In the genomic region with DNA sequence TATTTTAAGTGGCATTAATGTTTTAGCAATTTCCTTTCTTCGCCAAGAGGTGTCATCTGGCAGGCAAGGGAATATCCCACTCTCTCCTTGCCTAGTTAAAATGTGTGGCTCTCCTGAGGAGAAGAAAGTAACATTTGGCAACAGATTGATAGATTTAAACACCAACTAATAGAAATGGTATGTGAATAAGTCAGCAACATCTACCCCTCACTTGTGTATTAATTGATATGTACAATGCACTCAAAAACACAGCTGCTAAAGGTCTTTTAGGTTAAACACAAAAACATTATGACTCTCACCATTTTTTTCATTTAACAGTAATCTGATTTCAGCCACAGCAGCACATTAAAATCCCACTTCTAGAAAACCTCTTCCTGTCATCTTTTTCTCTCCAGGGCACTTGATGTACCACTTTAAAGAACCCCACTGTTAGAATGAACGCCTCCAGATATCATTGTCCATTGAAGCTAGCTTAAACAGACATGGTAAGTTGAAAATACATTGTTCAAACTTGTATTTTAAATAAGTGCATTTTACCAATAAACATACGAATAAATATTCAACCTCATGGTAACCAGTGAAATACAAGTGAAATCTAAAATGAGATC, we compare ENCODE assay signal across 18 cellular contexts.
A peak's percentile ranks its signal among the peaks of the same experiment; 100 is the strongest.
DNase-seq lines count a peak whose midpoint lies in the region; ATAC-seq and TF ChIP-seq lines count a peak whose summit lies in the region.
"Had no signal": no experiment of that assay in that cellular context is flagged by ENCODE, and none has a peak within 500 bp of the region (broad histone marks: within the 10 kb centered on the region; RNA-seq: fewer than 3 reads in every experiment).

No MANE protein-coding gene starts in this region.

- H4K20me1 ChIP-seq in DND-41 (ENCODE audit: insufficient read depth, low read length): no peaks in the 10 kb centered on the region

- no TSS peak for BruUV-seq in A673 (replicated peaks; lab: Mats Ljungman, UMichigan)

- peak; percentile 96 for ATAC-seq in DND-41 (ENCODE audit: insufficient read depth, low read depth)
- ATAC-seq: GM12878 had no signal

- DNase-seq in A673 (ENCODE audit: low spot score) (peak; percentile 17), DND-41 (no peak), NCI-H226 (peak; percentile 17), iris pigment epithelial cell (ENCODE audit: low read depth) (peak; percentile 1), CD1c-positive myeloid dendritic cell (ENCODE audit: extremely low spot score) (no peak), AG20443 (ENCODE audit: low spot score) (no peak), NCI-H774 (lab: John Stamatoyannopoulos, UW) (no peak)
- DNase-seq: BE2C; CD8-positive, alpha-beta memory T cell; DMS79 treated with DMSO at 0.1 percent for 48 hours; GDM1; MV-4-11; NCI-H1436; NCI-H2029; NCI-H524 treated with DMSO at 0.1 percent for 48 hours had no signal

- POLR2A ChIA-PET in A673 (lab: Charles Lee; ENCODE audit: low non-redundant PET): interaction anchor here (0.6 kb wide), 1 partner anchor 7 kb away, joined by 3 read pairs; no protein-coding TSS in a partner anchor

- no peak overlapping the region for H3K9ac ChIP-seq in DND-41 (ENCODE audit: low read depth, low read length)

- no peak overlapping the region for H2AFZ ChIP-seq in DND-41 (ENCODE audit: low read depth, low read length)

- H3K36me3 ChIP-seq in A673 (ENCODE audit: insufficient read depth, low read length, poor library complexity, severe bottlenecking) (no peaks in the 10 kb centered on the region), DND-41 (ENCODE audit: insufficient read depth, low read length) (no peaks in the 10 kb centered on the region)
- H3K36me3 ChIP-seq: BE2C, HAP-1 had no signal

- TF ChIP-seq CTCF in A673 (conservative IDR thresholded peaks at IDR 0.05; ENCODE audit: low read depth, low read length): no peak
- no peak for TF ChIP-seq CTCF in DND-41 (IDR thresholded peaks at IDR 0.05; ENCODE audit: borderline replicate concordance, extremely low read depth, low read length, poor library complexity, severe bottlenecking)

- CTCF ChIA-PET in A673 (lab: Charles Lee): no interaction called here

- no peak overlapping the region for H3K27ac ChIP-seq in A673 (ENCODE audit: low read depth, low read length, poor library complexity, severe bottlenecking)
- H3K27ac ChIP-seq in DND-41 (ENCODE audit: low read length): no peak overlapping the region
- H3K27ac ChIP-seq: RWPE1 had no signal

- H3K27me3 ChIP-seq in A673 (replicated peaks; ENCODE audit: insufficient read depth, low read depth, low read length, poor library complexity) (no peaks in the 10 kb centered on the region), DND-41 (ENCODE audit: insufficient read depth, low read length, poor library complexity) (no peaks in the 10 kb centered on the region)

- no peak overlapping the region for H3K4me2 ChIP-seq in DND-41 (ENCODE audit: insufficient read depth, low read length)

- H3K9me3 ChIP-seq in A673 (ENCODE audit: low read depth, low read length, poor library complexity, severe bottlenecking) (peaks cover 13% of the 10 kb centered on the region), DND-41 (ENCODE audit: insufficient read depth, low read length, severe bottlenecking) (peaks cover 5% of the 10 kb centered on the region)
- H3K9me3 ChIP-seq: BE2C, HAP-1 had no signal

- H3K79me2 ChIP-seq in DND-41 (ENCODE audit: insufficient read depth, low read length): no peaks in the 10 kb centered on the region

- intact Hi-C loops in A673 (cut with micrococcal nuclease; ENCODE audit: unreplicated experiment): no loop called here

- H3K4me1 ChIP-seq in A673 (ENCODE audit: insufficient read depth, low read length, poor library complexity, severe bottlenecking) (no peaks in the 10 kb centered on the region), DND-41 (ENCODE audit: insufficient read depth, low read length) (peaks cover 22% of the 10 kb centered on the region)
- H3K4me1 ChIP-seq: BE2C, HAP-1 had no signal

- H3K4me3 ChIP-seq in A673 (ENCODE audit: low read depth, low read length, poor library complexity, severe bottlenecking) (no peak overlapping the region), DND-41 (ENCODE audit: low read depth in 1 of 2, low read length in 2 of 2) (no peak overlapping the region)
- H3K4me3 ChIP-seq: GM12878, HAP-1 had no signal

Comparison
In these comparisons a context has a peak if more than half of its experiments do, and no peak if none do; other contexts are left out.
1. DNase-seq: peak in A673 (single experiment), NCI-H226 (single experiment) and iris pigment epithelial cell (single experiment); none in DND-41 (single experiment), CD1c-positive myeloid dendritic cell (single experiment), AG20443 (single experiment) and NCI-H774 (single experiment).